In the genomic region with DNA sequence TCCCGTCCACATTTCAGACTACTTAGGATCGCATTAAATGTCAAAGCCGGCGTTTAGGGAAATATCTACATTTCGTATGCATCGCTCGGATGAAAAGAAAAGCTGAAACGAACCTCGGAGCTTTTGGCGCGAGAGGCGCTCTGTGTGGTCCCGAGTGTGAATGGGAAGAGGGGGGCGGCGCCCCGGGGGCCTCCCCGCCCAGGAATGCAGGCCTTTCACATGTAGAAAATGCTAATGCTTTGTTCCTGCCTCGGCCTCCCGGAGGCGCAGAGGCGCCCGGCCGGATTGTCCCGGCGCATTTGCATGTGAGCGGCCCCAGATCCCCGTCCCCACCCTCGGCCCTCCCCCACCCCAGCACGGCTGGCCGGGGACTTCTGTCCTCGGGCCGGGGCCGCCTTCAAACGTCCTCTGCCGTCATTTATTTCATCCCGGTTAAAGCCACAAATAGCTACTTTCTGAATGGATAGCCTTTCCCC, we compare ENCODE assay signal across 8 cellular contexts. TPM values are rescaled to one million over a fixed set of nuclear protein-coding genes. Genes with fewer than 3 reads are reported as not detected.
DNase-seq lines count a peak whose midpoint lies in the region; ATAC-seq and TF ChIP-seq lines count a peak whose summit lies in the region.

No MANE protein-coding gene starts in this region.

- DNase-seq in SHP77 (lab: John Stamatoyannopoulos, UW) (peak; percentile 29 to 57), lung microvascular endothelial cell (ENCODE audit: low read depth in 2 of 2) (peak; percentile 51 to 63), thyroid gland (peak; percentile 18 to 25), amniotic stem cell (lab: John Stamatoyannopoulos, UW) (no peak)
- DNase-seq in effector memory CD4-positive, alpha-beta T cell = peak in 1 of 3 donors; percentile 2

- no peaks in the 10 kb centered on the region for H3K36me3 ChIP-seq in effector memory CD4-positive, alpha-beta T cell (ENCODE audit: control insufficient read depth, insufficient read depth, low read length)
- H3K36me3 ChIP-seq in thyroid gland = no peaks in the 10 kb centered on the region

- H3K27me3 ChIP-seq in effector memory CD4-positive, alpha-beta T cell (replicated peaks; ENCODE audit: control insufficient read depth, insufficient read depth, low read length, poor library complexity, severe bottlenecking) = no peaks in the 10 kb centered on the region
- no peaks in the 10 kb centered on the region for H3K27me3 ChIP-seq in thyroid gland

- WGBS in thyroid gland, 2 donors = 13 to 17% methylated on average over 17 to 18 of the region's 36 CpGs

- intact Hi-C loops in thyroid gland (cut with DNase I) = no loop called here

- peaks cover 8% of the 10 kb centered on the region for H3K4me1 ChIP-seq in effector memory CD4-positive, alpha-beta T cell (ENCODE audit: control insufficient read depth, insufficient read depth, low read length, poor library complexity, severe bottlenecking)
- peaks cover 0 to 6% of the 10 kb centered on the region in 2 donors for H3K4me1 ChIP-seq in thyroid gland

- peak; percentile 44 for ATAC-seq in GM18907 (IDR thresholded peaks at IDR 0.05; ENCODE audit: unreplicated experiment)
- peak; percentile 15 for ATAC-seq in HG03139 (IDR thresholded peaks at IDR 0.05; ENCODE audit: unreplicated experiment)

- no peaks in the 10 kb centered on the region for H3K9me3 ChIP-seq in effector memory CD4-positive, alpha-beta T cell (ENCODE audit: control insufficient read depth, low read length)
- no peaks in the 10 kb centered on the region for H3K9me3 ChIP-seq in thyroid gland

- TF ChIP-seq CTCF in C4-2B (conservative IDR thresholded peaks at IDR 0.05) (no peak), thyroid gland (IDR thresholded peaks at IDR 0.05) (no peak)

- TF ChIP-seq POLR2A in thyroid gland (IDR thresholded peaks at IDR 0.05) = no peak

- peak overlapping the region; percentile 44 for H3K27ac ChIP-seq in C4-2B
- no peak overlapping the region for H3K27ac ChIP-seq in effector memory CD4-positive, alpha-beta T cell (ENCODE audit: insufficient read depth, low read length, poor library complexity, severe bottlenecking)
- H3K27ac ChIP-seq in thyroid gland = no peak overlapping the region

- peak overlapping the region; percentile 71 for H3K4me3 ChIP-seq in effector memory CD4-positive, alpha-beta T cell (ENCODE audit: insufficient read depth, low read depth, low read length, poor library complexity, severe bottlenecking)
- H3K4me3 ChIP-seq in thyroid gland (replicated peaks in 1 of 3) = peak overlapping the region in 2 of 3 donors; percentile 28 to 32

RNA-seq across cellular contexts. Expression of gene TRIM71, which starts 37.0 kb away (rescaled TPM):
- not detected in 2 replicates for total RNA-seq in lung microvascular endothelial cell
- total RNA-seq in thyroid gland = under 1 TPM in 3 of 4 donors, not detected in 1; under 0.01 to 0.15 (median 0.13) TPM
